Comparison of ENCODE assay signal across 17 cellular contexts in genomic region chr20:17620371-17621228, GRCh38. TPM values are rescaled to one million over a fixed set of nuclear protein-coding genes. Genes with fewer than 3 reads are reported as not detected.
DNase-seq lines count a peak whose midpoint lies in the region; ATAC-seq, FAIRE-seq and TF ChIP-seq lines count a peak whose summit lies in the region.
"Had no signal": no experiment of that assay in that cellular context is flagged by ENCODE, and none has a peak within 500 bp of the region (broad histone marks: within the 10 kb centered on the region; RNA-seq: fewer than 3 reads in every experiment).

No MANE protein-coding gene starts in this region.

- intact Hi-C loops in activated CD4-positive, alpha-beta T cell treated with anti-CD3 and anti-CD28 coated beads for 36 hours (cut with DNase I, micrococcal nuclease): no loop called here
- intact Hi-C loops in activated CD4-positive, alpha-beta T cell treated with anti-CD3 and anti-CD28 coated beads, Interleukin-2, amount 10 ng/mL, durations not matched to agents 24 days and 14 days (cut with micrococcal nuclease): no loop called here
- intact Hi-C loops in kidney (cut with DNase I): no loop called here
- intact Hi-C loops in testis (cut with DNase I; ENCODE audit: low total_unique reads): no loop called here

- H3K9ac ChIP-seq in kidney (ENCODE audit: low read length in 2 of 2): no peak overlapping the region

- FAIRE-seq in kidney (lab: Jason Lieb, UNC): no peak
- FAIRE-seq: A204.1, urothelium cell line had no signal

- H3K36me3 ChIP-seq in kidney (ENCODE audit: control insufficient read depth in 1 of 2, insufficient read depth in 2 of 2, low read length in 2 of 2) (peaks cover 43 to 58% of the 10 kb centered on the region in 2 donors), testis (ENCODE audit: low read depth, missing control alignments) (no peaks in the 10 kb centered on the region)

- H3K27me3 Mint-ChIP-seq in activated CD4-positive, alpha-beta T cell treated with anti-CD3 and anti-CD28 coated beads for 36 hours: no peaks in the 10 kb centered on the region
- no peaks in the 10 kb centered on the region for H3K27me3 Mint-ChIP-seq in activated CD4-positive, alpha-beta T cell treated with anti-CD3 and anti-CD28 coated beads, Interleukin-2, amount 10 ng/mL, durations not matched to agents 24 days and 14 days
- H3K27me3 Mint-ChIP-seq in WTC11 (ENCODE audit: low read depth): no peaks in the 10 kb centered on the region
- H3K27me3 Mint-ChIP-seq: CD4-positive, alpha-beta T cell; effector memory CD8-positive, alpha-beta T cell had no signal

- ATAC-seq in activated CD4-positive, alpha-beta T cell treated with anti-CD3 and anti-CD28 coated beads for 36 hours: no peak
- no peak for ATAC-seq in WTC11
- ATAC-seq in GM21723 (IDR thresholded peaks at IDR 0.05; ENCODE audit: unreplicated experiment): no peak
- ATAC-seq: effector memory CD8-positive, alpha-beta T cell had no signal

- 93 to 94% methylated on average over 23 to 33 of the region's 33 CpGs for WGBS in testis, 2 donors

- no peak overlapping the region for H3K27ac ChIP-seq in kidney (ENCODE audit: low read depth in 2 of 2, low read length in 2 of 2)
- no peak overlapping the region for H3K27ac ChIP-seq in testis
- H3K27ac ChIP-seq: hepatocyte, skin epidermis had no signal

- TF ChIP-seq CTCF in WTC11 (IDR thresholded peaks at IDR 0.05): no peak
- TF ChIP-seq CTCF in kidney (IDR thresholded peaks at IDR 0.05; ENCODE audit: borderline replicate concordance, extremely low read depth, insufficient read depth): no peak
- no peak for TF ChIP-seq CTCF in testis (IDR thresholded peaks at IDR 0.05)

- peak; percentile 1 for DNase-seq in activated CD4-positive, alpha-beta T cell treated with anti-CD3 and anti-CD28 coated beads for 36 hours
- DNase-seq in activated CD4-positive, alpha-beta T cell treated with anti-CD3 and anti-CD28 coated beads, Interleukin-2, amount 10 ng/mL, durations not matched to agents 24 days and 14 days: no peak
- peak; percentile 8 for DNase-seq in WTC11 (ENCODE audit: low spot score)
- DNase-seq in kidney: peak; percentile 61
- peak; percentile 11 for DNase-seq in testis
- DNase-seq in AG08395 (ENCODE audit: low spot score): no peak
- DNase-seq in C1 segment of cervical spinal cord (lab: John Stamatoyannopoulos, UW): no peak
- DNase-seq: activated CD4-positive, CD25-positive, alpha-beta regulatory T cell; caudate nucleus; DND-41; effector memory CD8-positive, alpha-beta T cell had no signal

- no peaks in the 10 kb centered on the region for H3K4me1 ChIP-seq in kidney (ENCODE audit: control insufficient read depth in 1 of 2, insufficient read depth in 1 of 2, low read depth in 1 of 2, low read length in 2 of 2)
- no peaks in the 10 kb centered on the region for H3K4me1 ChIP-seq in testis

- H3K4me3 ChIP-seq in kidney (ENCODE audit: low read length in 2 of 2): no peak overlapping the region
- no peak overlapping the region for H3K4me3 ChIP-seq in testis
- H3K4me3 ChIP-seq: hepatocyte, skin epidermis had no signal

- TF ChIP-seq POLR2A in testis (IDR thresholded peaks at IDR 0.05): no peak

- POLR2A ChIA-PET in activated CD4-positive, alpha-beta T cell treated with anti-CD3 and anti-CD28 coated beads for 36 hours (lab: Charles Lee): no interaction called here
- POLR2A ChIA-PET in WTC11 (lab: Charles Lee): no interaction called here

- H3K9me3 Mint-ChIP-seq in activated CD4-positive, alpha-beta T cell treated with anti-CD3 and anti-CD28 coated beads for 36 hours (ENCODE audit: low read depth): no peaks in the 10 kb centered on the region
- H3K9me3 Mint-ChIP-seq in activated CD4-positive, alpha-beta T cell treated with anti-CD3 and anti-CD28 coated beads, Interleukin-2, amount 10 ng/mL, durations not matched to agents 24 days and 14 days: no peaks in the 10 kb centered on the region
- no peaks in the 10 kb centered on the region for H3K9me3 Mint-ChIP-seq in WTC11
- H3K9me3 Mint-ChIP-seq: CD4-positive, alpha-beta T cell; effector memory CD8-positive, alpha-beta T cell had no signal

- CTCF ChIA-PET in activated CD4-positive, alpha-beta T cell treated with anti-CD3 and anti-CD28 coated beads for 36 hours (lab: Charles Lee): interaction anchor here (1.3 kb wide), 1 partner anchor 121 kb away, joined by 3 read pairs; no protein-coding TSS in a partner anchor
- CTCF ChIA-PET in WTC11 (lab: Charles Lee): no interaction called here

- no peak overlapping the region for H3K27ac Mint-ChIP-seq in activated CD4-positive, alpha-beta T cell treated with anti-CD3 and anti-CD28 coated beads for 36 hours
- no peak overlapping the region for H3K27ac Mint-ChIP-seq in activated CD4-positive, alpha-beta T cell treated with anti-CD3 and anti-CD28 coated beads, Interleukin-2, amount 10 ng/mL, durations not matched to agents 24 days and 14 days
- H3K27ac Mint-ChIP-seq in WTC11: no peak overlapping the region
- H3K27ac Mint-ChIP-seq: CD4-positive, alpha-beta T cell had no signal

- no peaks in the 10 kb centered on the region for H3K9me3 ChIP-seq in kidney (ENCODE audit: control insufficient read depth in 1 of 2, low read length in 2 of 2)
- no peaks in the 10 kb centered on the region for H3K9me3 ChIP-seq in testis

- peaks cover 6% of the 10 kb centered on the region for H3K36me3 Mint-ChIP-seq in activated CD4-positive, alpha-beta T cell treated with anti-CD3 and anti-CD28 coated beads for 36 hours (ENCODE audit: low read depth)
- peaks cover 17% of the 10 kb centered on the region for H3K36me3 Mint-ChIP-seq in activated CD4-positive, alpha-beta T cell treated with anti-CD3 and anti-CD28 coated beads, Interleukin-2, amount 10 ng/mL, durations not matched to agents 24 days and 14 days (ENCODE audit: low read depth)
- peaks cover 54% of the 10 kb centered on the region for H3K36me3 Mint-ChIP-seq in WTC11

- no peaks in the 10 kb centered on the region for H3K27me3 ChIP-seq in testis
- H3K27me3 ChIP-seq: hepatocyte had no signal

- H3K4me1 Mint-ChIP-seq in activated CD4-positive, alpha-beta T cell treated with anti-CD3 and anti-CD28 coated beads for 36 hours: no peaks in the 10 kb centered on the region
- H3K4me1 Mint-ChIP-seq in activated CD4-positive, alpha-beta T cell treated with anti-CD3 and anti-CD28 coated beads, Interleukin-2, amount 10 ng/mL, durations not matched to agents 24 days and 14 days: no peaks in the 10 kb centered on the region
- H3K4me1 Mint-ChIP-seq in WTC11: no peaks in the 10 kb centered on the region

- H3K4me3 Mint-ChIP-seq in activated CD4-positive, alpha-beta T cell treated with anti-CD3 and anti-CD28 coated beads for 36 hours: no peak overlapping the region
- no peak overlapping the region for H3K4me3 Mint-ChIP-seq in activated CD4-positive, alpha-beta T cell treated with anti-CD3 and anti-CD28 coated beads, Interleukin-2, amount 10 ng/mL, durations not matched to agents 24 days and 14 days
- H3K4me3 Mint-ChIP-seq in WTC11: no peak overlapping the region
- H3K4me3 Mint-ChIP-seq: CD4-positive, alpha-beta T cell; effector memory CD8-positive, alpha-beta T cell had no signal

TF ChIP-seq in WTC11, 78 proteins besides CTCF, POLR2A, EP300 and RAD21 (continues in another document):
- TF ChIP-seq ZNF317 (CRISPR knock-in tag; IDR thresholded peaks at IDR 0.05; ENCODE audit: borderline replicate concordance, low read depth) (no peak), ZBTB43 (CRISPR knock-in tag; IDR thresholded peaks at IDR 0.05) (no peak), ZMAT4 (CRISPR knock-in tag; IDR thresholded peaks at IDR 0.05) (no peak)

RNA-seq across cellular contexts. Expression of gene DSTN, which starts 50.7 kb away (rescaled TPM):
- 10 to 100 TPM; 66.2 to 68.4 TPM for total RNA-seq in activated CD4-positive, alpha-beta T cell treated with anti-CD3 and anti-CD28 coated beads for 36 hours
- total RNA-seq in activated CD4-positive, alpha-beta T cell treated with anti-CD3 and anti-CD28 coated beads, Interleukin-2, amount 10 ng/mL, durations not matched to agents 24 days and 14 days: 58.6 and 65.6 TPM in 2 replicates
- total RNA-seq in WTC11 (2021) (145 to 153 TPM (median 149 TPM) in 3 replicates), kidney (409 TPM), testis (100 to 1,000 TPM; 121 to 148 TPM)
- polyA plus RNA-seq in kidney (ENCODE audit: insufficient read depth, low read depth, low replicate concordance) (525 TPM), testis (ENCODE audit: insufficient read depth, low read depth, low replicate concordance) (301 TPM)

Comparison
In these comparisons a context has a peak if more than half of its experiments do, and no peak if none do; other contexts are left out.
1. DNase-seq: peak in activated CD4-positive, alpha-beta T cell treated with anti-CD3 and anti-CD28 coated beads for 36 hours (single experiment), WTC11 (single experiment), kidney (single experiment) and testis (single experiment); none in activated CD4-positive, alpha-beta T cell treated with anti-CD3 and anti-CD28 coated beads, Interleukin-2, amount 10 ng/mL, durations not matched to agents 24 days and 14 days (single experiment), AG08395 (single experiment) and C1 segment of cervical spinal cord (0 of 14).